Comparison of ENCODE assay signal across 13 cellular contexts in genomic region chr16:56635441-56635967, GRCh38. TPM values are rescaled to one million over a fixed set of nuclear protein-coding genes. Genes with fewer than 3 reads are reported as not detected.
DNase-seq lines count a peak whose midpoint lies in the region; ATAC-seq and TF ChIP-seq lines count a peak whose summit lies in the region.
"Had no signal": no experiment of that assay in that cellular context is flagged by ENCODE, and none has a peak within 500 bp of the region (broad histone marks: within the 10 kb centered on the region; RNA-seq: fewer than 3 reads in every experiment).

No MANE protein-coding gene starts in this region.

- TF ChIP-seq POLR2A in esophagus muscularis mucosa (IDR thresholded peaks at IDR 0.05; ENCODE audit: low read depth): no peak

- intact Hi-C loops in activated CD4-positive, alpha-beta T cell treated with anti-CD3 and anti-CD28 coated beads for 36 hours (cut with DNase I, micrococcal nuclease): no loop called here
- intact Hi-C loops in esophagus muscularis mucosa (cut with DNase I): loop anchor here (5.0 kb wide), 1 partner anchor 47 kb away; the partner anchor contains the start of gene MT1X

- no peak overlapping the region for H3K27ac ChIP-seq in esophagus muscularis mucosa (replicated peaks in 1 of 4)
- H3K27ac ChIP-seq: body of pancreas had no signal

- no peak for TF ChIP-seq CTCF in esophagus muscularis mucosa (IDR thresholded peaks at IDR 0.05)

- no peaks in the 10 kb centered on the region for H3K9me3 Mint-ChIP-seq in activated CD4-positive, alpha-beta T cell treated with anti-CD3 and anti-CD28 coated beads for 36 hours (ENCODE audit: low read depth)
- H3K9me3 Mint-ChIP-seq in T-cell: no peaks in the 10 kb centered on the region

- H3K27me3 ChIP-seq in esophagus muscularis mucosa: peaks cover 0 to 83% (median 20%) of the 10 kb centered on the region in 4 donors
- H3K27me3 ChIP-seq: body of pancreas had no signal

- CTCF ChIA-PET in activated CD4-positive, alpha-beta T cell treated with anti-CD3 and anti-CD28 coated beads for 36 hours (lab: Charles Lee): no interaction called here
- CTCF ChIA-PET in T-cell (lab: Charles Lee): interaction anchor here in 1 of 2 donors (0.6 kb wide), 1 partner anchor 58 kb away, joined by 4 read pairs; no protein-coding TSS in a partner anchor

- H3K27me3 Mint-ChIP-seq in activated CD4-positive, alpha-beta T cell treated with anti-CD3 and anti-CD28 coated beads for 36 hours: peaks cover 82% of the 10 kb centered on the region
- H3K27me3 Mint-ChIP-seq in T-cell: peaks cover 74 to 91% of the 10 kb centered on the region in 2 donors

- 29% methylated on average over 15 of the region's 40 CpGs for WGBS in esophagus muscularis mucosa

- peak; percentile 44 for DNase-seq in activated CD4-positive, alpha-beta T cell treated with anti-CD3 and anti-CD28 coated beads for 36 hours
- DNase-seq in activated CD4-positive, alpha-beta T cell treated with anti-CD3 and anti-CD28 coated beads for 4 hours: no peak
- no peak for DNase-seq in T-cell
- DNase-seq in esophagus muscularis mucosa (ENCODE audit: extremely low spot score): no peak
- DNase-seq in retina: peak; percentile 51
- DNase-seq in KBM-7: no peak
- no peak for DNase-seq in NCI-H82 treated with DMSO at 0.1 percent for 48 hours (lab: John Stamatoyannopoulos, UW; ENCODE audit: unreplicated experiment)
- DNase-seq: body of pancreas, trophoblast cell had no signal

- TF ChIP-seq EP300 in esophagus muscularis mucosa (IDR thresholded peaks at IDR 0.05): no peak

- H3K36me3 ChIP-seq in esophagus muscularis mucosa: no peaks in the 10 kb centered on the region

- peaks cover 18 to 61% (median 52%) of the 10 kb centered on the region in 4 donors for H3K4me1 ChIP-seq in esophagus muscularis mucosa

- peaks cover 24% of the 10 kb centered on the region for H3K4me1 Mint-ChIP-seq in activated CD4-positive, alpha-beta T cell treated with anti-CD3 and anti-CD28 coated beads for 36 hours
- peaks cover 30 to 43% (median 30%) of the 10 kb centered on the region in 3 donors for H3K4me1 Mint-ChIP-seq in T-cell

- peak overlapping the region; percentile 55 for H3K4me3 Mint-ChIP-seq in activated CD4-positive, alpha-beta T cell treated with anti-CD3 and anti-CD28 coated beads for 36 hours
- H3K4me3 Mint-ChIP-seq in T-cell: peak overlapping the region; percentile 34 to 84 (median 57)

- in situ Hi-C loops in KBM-7 (cut with MboI; ENCODE audit: low pct_unique_long_range_greater_than_20kb, low sequenced_read_pairs): no loop called here

- POLR2A ChIA-PET in activated CD4-positive, alpha-beta T cell treated with anti-CD3 and anti-CD28 coated beads for 36 hours (lab: Charles Lee): no interaction called here
- POLR2A ChIA-PET in T-cell (lab: Charles Lee): no interaction called here

- H3K27ac Mint-ChIP-seq in activated CD4-positive, alpha-beta T cell treated with anti-CD3 and anti-CD28 coated beads for 36 hours: no peak overlapping the region
- H3K27ac Mint-ChIP-seq in T-cell: no peak overlapping the region

- no peaks in the 10 kb centered on the region for H3K36me3 Mint-ChIP-seq in activated CD4-positive, alpha-beta T cell treated with anti-CD3 and anti-CD28 coated beads for 36 hours (ENCODE audit: low read depth)
- no peaks in the 10 kb centered on the region for H3K36me3 Mint-ChIP-seq in T-cell

- H3K9me3 ChIP-seq in esophagus muscularis mucosa: no peaks in the 10 kb centered on the region
- H3K9me3 ChIP-seq: body of pancreas had no signal

- no peak for ATAC-seq in activated CD4-positive, alpha-beta T cell treated with anti-CD3 and anti-CD28 coated beads for 36 hours
- ATAC-seq in T-cell (replicated peaks in 1 of 4): peak in 3 of 4 experiments; percentile 27 to 41 (median 28)
- ATAC-seq in GM21529 (IDR thresholded peaks at IDR 0.05; ENCODE audit: unreplicated experiment): no peak
- ATAC-seq: body of pancreas had no signal

- peak overlapping the region; percentile 22 to 66 (median 46) for H3K4me3 ChIP-seq in esophagus muscularis mucosa
- H3K4me3 ChIP-seq: body of pancreas had no signal

RNA-seq across cellular contexts. Expression of gene MT1A, which starts 3.0 kb away (rescaled TPM):
- 1 to 10 TPM in 1 of 2 experiments, under 1 TPM in 1; 0.74 to 1.1 TPM for total RNA-seq in activated CD4-positive, alpha-beta T cell treated with anti-CD3 and anti-CD28 coated beads for 36 hours
- not detected for total RNA-seq in T-cell
- 100 to 1,000 TPM in 1 of 4 donors, 10 to 100 TPM in 1, 1 to 10 TPM in 1, not detected in 1; 1.7 to 371 (median 21.3) TPM for total RNA-seq in esophagus muscularis mucosa
- total RNA-seq: A172, mononuclear cell had no signal

RNA-seq across cellular contexts. Expression of gene MT1M, which starts 3.0 kb away (rescaled TPM):
- not detected for total RNA-seq in activated CD4-positive, alpha-beta T cell treated with anti-CD3 and anti-CD28 coated beads for 36 hours
- total RNA-seq in T-cell (not detected), esophagus muscularis mucosa (10 to 100 TPM in 3 of 4 donors, 1 to 10 TPM in 1; 3.7 to 74.9 (median 14.9) TPM)
- total RNA-seq: A172; activated CD8-positive, alpha-beta memory T cell treated with anti-CD3 and anti-CD28 coated beads for 36 hours; mononuclear cell had no signal

RNA-seq across cellular contexts. Expression of gene MT1E, which starts 9.9 kb away (rescaled TPM):
- total RNA-seq in activated CD4-positive, alpha-beta T cell treated with anti-CD3 and anti-CD28 coated beads for 36 hours: 100 to 1,000 TPM in 1 of 2 experiments, 10 to 100 TPM in 1; 61.1 to 108 TPM
- total RNA-seq in T-cell: 10 to 100 TPM in 1 of 5 donors, 1 to 10 TPM in 4; 1.9 to 10.8 (median 6.1) TPM
- total RNA-seq in esophagus muscularis mucosa: 100 to 1,000 TPM in 3 of 4 donors, 10 to 100 TPM in 1; 57.7 to 428 (median 146) TPM
- total RNA-seq: A172 had no signal

RNA-seq across cellular contexts. Expression of gene MT1B, which starts 16.2 kb away (rescaled TPM):
- total RNA-seq in activated CD4-positive, alpha-beta T cell treated with anti-CD3 and anti-CD28 coated beads for 36 hours: not detected
- total RNA-seq in T-cell: not detected
- total RNA-seq in esophagus muscularis mucosa: not detected
- total RNA-seq: A172; activated CD8-positive, alpha-beta memory T cell treated with anti-CD3 and anti-CD28 coated beads for 36 hours; body of pancreas; mononuclear cell had no signal

RNA-seq across cellular contexts. Expression of gene MT1F, which starts 22.3 kb away (rescaled TPM):
- 1 to 10 TPM; 7.0 to 7.1 TPM for total RNA-seq in activated CD4-positive, alpha-beta T cell treated with anti-CD3 and anti-CD28 coated beads for 36 hours
- total RNA-seq in T-cell (10 to 100 TPM in 2 of 5 donors, 1 to 10 TPM in 3; 5.3 to 14.3 (median 9.3) TPM), esophagus muscularis mucosa (1 to 10 TPM; 2.1 to 7.1 (median 5.0) TPM)
- total RNA-seq: A172 had no signal

Comparison
In these comparisons a context has a peak if more than half of its experiments do, and no peak if none do; other contexts are left out.
1. DNase-seq: peak in activated CD4-positive, alpha-beta T cell treated with anti-CD3 and anti-CD28 coated beads for 36 hours (single experiment) and retina (single experiment); none in activated CD4-positive, alpha-beta T cell treated with anti-CD3 and anti-CD28 coated beads for 4 hours (0 of 2), T-cell (0 of 34), esophagus muscularis mucosa (single experiment), KBM-7 (single experiment) and NCI-H82 treated with DMSO at 0.1 percent for 48 hours (single experiment).
2. ATAC-seq: peak in T-cell (3 of 4); none in activated CD4-positive, alpha-beta T cell treated with anti-CD3 and anti-CD28 coated beads for 36 hours (single experiment) and GM21529 (single experiment).
3. RNA of gene MT1E, which starts 9.9 kb away (total RNA-seq): 57.7 to 428 TPM in esophagus muscularis mucosa and 61.1 to 108 TPM in activated CD4-positive, alpha-beta T cell treated with anti-CD3 and anti-CD28 coated beads for 36 hours; 1.9 to 10.8 TPM in T-cell; every median in the first group is over 4 times any median in the second.